8 cellular contexts compared by ENCODE assay signal in genomic region chr1:94063379-94063778, GRCh38. TPM values are rescaled to one million over a fixed set of nuclear protein-coding genes. Genes with fewer than 3 reads are reported as not detected.
A peak's percentile ranks its signal among the peaks of the same experiment; 100 is the strongest.
DNase-seq lines count a peak whose midpoint lies in the region; ATAC-seq, FAIRE-seq and TF ChIP-seq lines count a peak whose summit lies in the region.

No MANE protein-coding gene starts in this region.

- H3K36me3 Mint-ChIP-seq in T-cell: no peaks in the 10 kb centered on the region

- no peaks in the 10 kb centered on the region for H3K4me1 Mint-ChIP-seq in T-cell

- 11% methylated on average over 5 of the region's 5 CpGs for WGBS in urinary bladder

- no peak for ATAC-seq in HG03521 (IDR thresholded peaks at IDR 0.05; ENCODE audit: unreplicated experiment)
- ATAC-seq in T-cell (replicated peaks in 1 of 4): no peak
- ATAC-seq in GM18870 (IDR thresholded peaks at IDR 0.05; ENCODE audit: unreplicated experiment): no peak

- DNase-seq in NCI-H524 (lab: John Stamatoyannopoulos, UW): peak; percentile 20 to 58
- DNase-seq in NCI-H524 treated with DMSO at 0.1 percent for 48 hours (lab: John Stamatoyannopoulos, UW): no peak
- no peak for DNase-seq in ascending aorta (ENCODE audit: low spot score in 2 of 2)
- no peak for DNase-seq in kidney
- no peak for DNase-seq in T-cell

- H3K36me3 ChIP-seq in ascending aorta (no peaks in the 10 kb centered on the region), kidney (ENCODE audit: control insufficient read depth in 1 of 2, insufficient read depth in 2 of 2, low read length in 2 of 2) (no peaks in the 10 kb centered on the region), urinary bladder (ENCODE audit: insufficient read depth) (no peaks in the 10 kb centered on the region)

- no peak overlapping the region for H3K27ac ChIP-seq in ascending aorta
- H3K27ac ChIP-seq in kidney (ENCODE audit: low read depth in 2 of 2, low read length in 2 of 2): peak overlapping the region in 1 of 2 donors; percentile 30
- peak overlapping the region; percentile 30 for H3K27ac ChIP-seq in urinary bladder (ENCODE audit: low read depth)

- CTCF ChIA-PET in T-cell (lab: Charles Lee): interaction anchor here (0.7 to 4.1 kb wide), 3 partner anchors 207 to 400 kb away, joined by 3 to 19 read pairs (median 3); no protein-coding TSS in a partner anchor

- no peak overlapping the region for H3K4me3 Mint-ChIP-seq in T-cell

- H3K27me3 ChIP-seq in ascending aorta: no peaks in the 10 kb centered on the region

- H3K4me3 ChIP-seq in ascending aorta (no peak overlapping the region), kidney (ENCODE audit: low read length in 2 of 2) (no peak overlapping the region), urinary bladder (ENCODE audit: low read depth, low read length) (no peak overlapping the region)

- peak in 2 of 3 experiments; percentile 10 to 39 for TF ChIP-seq CTCF in ascending aorta (IDR thresholded peaks at IDR 0.05)
- TF ChIP-seq CTCF in kidney (IDR thresholded peaks at IDR 0.05; ENCODE audit: borderline replicate concordance, extremely low read depth, insufficient read depth): peak; percentile 49

- no peak for FAIRE-seq in kidney (lab: Jason Lieb, UNC)

- peaks cover 8 to 15% of the 10 kb centered on the region in 2 donors for H3K27me3 Mint-ChIP-seq in T-cell

- H3K9me3 ChIP-seq in ascending aorta (no peaks in the 10 kb centered on the region), kidney (ENCODE audit: control insufficient read depth in 1 of 2, low read length in 2 of 2) (no peaks in the 10 kb centered on the region)

- peaks cover 0 to 6% of the 10 kb centered on the region in 2 donors for H3K4me1 ChIP-seq in ascending aorta
- peaks cover 11 to 13% of the 10 kb centered on the region in 2 donors for H3K4me1 ChIP-seq in kidney (ENCODE audit: control insufficient read depth in 1 of 2, insufficient read depth in 1 of 2, low read depth in 1 of 2, low read length in 2 of 2)
- H3K4me1 ChIP-seq in urinary bladder (ENCODE audit: insufficient read depth): no peaks in the 10 kb centered on the region

- POLR2A ChIA-PET in T-cell (lab: Charles Lee): no interaction called here

- no peaks in the 10 kb centered on the region for H3K9me3 Mint-ChIP-seq in T-cell

- no peak overlapping the region for H3K27ac Mint-ChIP-seq in T-cell

- intact Hi-C loops in ascending aorta (cut with DNase I) (no loop called here), kidney (cut with DNase I) (loop anchor here (5.0 kb wide), 1 partner anchor 269 kb away; no protein-coding TSS in a partner anchor)

- H3K9ac ChIP-seq in kidney (ENCODE audit: low read length in 2 of 2): no peak overlapping the region

RNA-seq across cellular contexts. Expression of gene ABCA4, which starts 57.6 kb away (rescaled TPM):
- total RNA-seq in ascending aorta (not detected), kidney (1.5 TPM), urinary bladder (0.90 TPM), T-cell (not detected)
- polyA plus RNA-seq in kidney (ENCODE audit: insufficient read depth, low read depth, low replicate concordance) (2.1 TPM), urinary bladder (0.37 TPM)

Comparison
In these comparisons a context has a peak if more than half of its experiments do, and no peak if none do; other contexts are left out.
1. DNase-seq: peak in NCI-H524 (2 of 2); none in NCI-H524 treated with DMSO at 0.1 percent for 48 hours (single experiment), ascending aorta (0 of 2), kidney (single experiment) and T-cell (0 of 34).